In genomic region chr7:90391488-90391887, GRCh38 we compare ENCODE assay signal across 21 cellular contexts. TPM values are rescaled to one million over a fixed set of nuclear protein-coding genes. Genes with fewer than 3 reads are reported as not detected.
DNase-seq lines count a peak whose midpoint lies in the region; ATAC-seq, FAIRE-seq and TF ChIP-seq lines count a peak whose summit lies in the region.
"Had no signal": no experiment of that assay in that cellular context is flagged by ENCODE, and none has a peak within 500 bp of the region (broad histone marks: within the 10 kb centered on the region; RNA-seq: fewer than 3 reads in every experiment).

No MANE protein-coding gene starts in this region.

- DNase-seq in NCI-H82 (lab: John Stamatoyannopoulos, UW) (peak; percentile 23), NCI-H82 treated with DMSO at 0.1 percent for 48 hours (lab: John Stamatoyannopoulos, UW; ENCODE audit: unreplicated experiment) (no peak), endothelial cell of umbilical vein (ENCODE audit: low read depth, low spot score) (peak; percentile 64), NCI-H1105 (lab: John Stamatoyannopoulos, UW) (no peak), natural killer cell (no peak)
- no peak for DNase-seq in stimulated activated naive B cell treated with anti-CD40 and anti-IgM and Interleukin-4, amounts not matched to agents 10 μg/mL and 1 μg/mL and 100 μg/mL, for 72 hours
- no peak for DNase-seq in activated T-cell treated with anti-CD3 and anti-CD28 coated beads, Interleukin-2, amount 50 U/mL, for 72 hours
- DNase-seq: Caco-2; CD4-positive, CD25-positive, alpha-beta regulatory T cell; CD8-positive, alpha-beta T cell; DMS153; DND-41; GM23248; H7; HCEC 1CT had no signal

- no peaks in the 10 kb centered on the region for H3K9me1 ChIP-seq in endothelial cell of umbilical vein (replicated peaks; ENCODE audit: control insufficient read depth, extremely low read depth, insufficient read depth, low read length)

- peak overlapping the region; percentile 56 for H3K4me2 ChIP-seq in endothelial cell of umbilical vein (ENCODE audit: insufficient read depth, low read length)
- H3K4me2 ChIP-seq: BLaER1 had no signal

- no peaks in the 10 kb centered on the region for H3K9me3 ChIP-seq in endothelial cell of umbilical vein (replicated peaks; ENCODE audit: control insufficient read depth, insufficient read depth, low read length)
- H3K9me3 ChIP-seq: BLaER1, Caco-2 had no signal

- H3K9me3 Mint-ChIP-seq in stimulated activated naive B cell treated with anti-CD40 and anti-IgM and Interleukin-4, amounts not matched to agents 10 μg/mL and 1 μg/mL and 100 μg/mL, for 72 hours = peaks cover 9 to 13% of the 10 kb centered on the region in 2 donors
- peaks cover 0 to 6% of the 10 kb centered on the region in 2 donors for H3K9me3 Mint-ChIP-seq in natural killer cell
- H3K9me3 Mint-ChIP-seq in activated T-cell treated with anti-CD3 and anti-CD28 coated beads, Interleukin-2, amount 50 U/mL, for 72 hours = peaks cover 5 to 9% of the 10 kb centered on the region in 2 donors

- ATAC-seq in stimulated activated naive B cell treated with anti-CD40 and anti-IgM and Interleukin-4, amounts not matched to agents 10 μg/mL and 1 μg/mL and 100 μg/mL, for 72 hours (replicated peaks) = no peak
- no peak for ATAC-seq in natural killer cell
- ATAC-seq in activated T-cell treated with anti-CD3 and anti-CD28 coated beads, Interleukin-2, amount 50 U/mL, for 72 hours (replicated peaks in 1 of 2) = no peak
- ATAC-seq: CD8-positive, alpha-beta T cell had no signal

- FAIRE-seq in endothelial cell of umbilical vein (lab: Jason Lieb, UNC) = peak; percentile 55
- FAIRE-seq: G401.6, H1 had no signal

- peaks cover 17% of the 10 kb centered on the region for H3K4me1 ChIP-seq in endothelial cell of umbilical vein (ENCODE audit: control insufficient read depth, extremely low read depth, insufficient read depth, low read length)
- H3K4me1 ChIP-seq: BLaER1, Caco-2 had no signal

- H3K4me3 Mint-ChIP-seq in stimulated activated naive B cell treated with anti-CD40 and anti-IgM and Interleukin-4, amounts not matched to agents 10 μg/mL and 1 μg/mL and 100 μg/mL, for 72 hours = no peak overlapping the region
- no peak overlapping the region for H3K4me3 Mint-ChIP-seq in natural killer cell
- H3K4me3 Mint-ChIP-seq in activated T-cell treated with anti-CD3 and anti-CD28 coated beads, Interleukin-2, amount 50 U/mL, for 72 hours = no peak overlapping the region
- H3K4me3 Mint-ChIP-seq: B cell; CD4-positive, CD25-positive, alpha-beta regulatory T cell; CD8-positive, alpha-beta T cell had no signal

- no peaks in the 10 kb centered on the region for H3K4me1 Mint-ChIP-seq in stimulated activated naive B cell treated with anti-CD40 and anti-IgM and Interleukin-4, amounts not matched to agents 10 μg/mL and 1 μg/mL and 100 μg/mL, for 72 hours
- no peaks in the 10 kb centered on the region for H3K4me1 Mint-ChIP-seq in natural killer cell
- no peaks in the 10 kb centered on the region for H3K4me1 Mint-ChIP-seq in activated T-cell treated with anti-CD3 and anti-CD28 coated beads, Interleukin-2, amount 50 U/mL, for 72 hours (ENCODE audit: low read depth)
- H3K4me1 Mint-ChIP-seq: B cell; CD4-positive, CD25-positive, alpha-beta regulatory T cell had no signal

- no peak for TF ChIP-seq CTCF in endothelial cell of umbilical vein (IDR thresholded peaks at IDR 0.05; ENCODE audit: extremely low read depth in 1 of 2, insufficient read depth in 1 of 2, low read depth in 1 of 2, low read length in 2 of 2)
- TF ChIP-seq CTCF in natural killer cell (IDR thresholded peaks at IDR 0.05) = no peak

- no peaks in the 10 kb centered on the region for H3K27me3 ChIP-seq in endothelial cell of umbilical vein (ENCODE audit: control insufficient read depth in 2 of 2, insufficient read depth in 2 of 2, low read length in 2 of 2)
- H3K27me3 ChIP-seq: BLaER1 had no signal

- no peak overlapping the region for H3K4me3 ChIP-seq in endothelial cell of umbilical vein (replicated peaks in 1 of 3; ENCODE audit: insufficient read depth in 1 of 3, low read depth in 1 of 3, low read length in 3 of 3)
- H3K4me3 ChIP-seq: BLaER1, GM23248 had no signal

- H3K36me3 ChIP-seq in endothelial cell of umbilical vein (ENCODE audit: control insufficient read depth in 2 of 2, extremely low read depth in 1 of 2, insufficient read depth in 2 of 2, low read length in 2 of 2) = no peaks in the 10 kb centered on the region

- no peaks in the 10 kb centered on the region for H4K20me1 ChIP-seq in endothelial cell of umbilical vein (replicated peaks; ENCODE audit: control insufficient read depth, extremely low read depth, insufficient read depth, low read length)
- H4K20me1 ChIP-seq: BLaER1 had no signal

- CTCF ChIA-PET in endothelial cell of umbilical vein (lab: Charles Lee) = interaction anchor here (1.8 kb wide), 1 partner anchor 8 kb away, joined by 5 read pairs; no protein-coding TSS in a partner anchor

- H2AFZ ChIP-seq in endothelial cell of umbilical vein (ENCODE audit: low read depth, low read length) = no peak overlapping the region
- H2AFZ ChIP-seq: GM23248 had no signal

- TF ChIP-seq POLR2A in endothelial cell of umbilical vein (IDR thresholded peaks at IDR 0.05; ENCODE audit: low read depth, low read length) = no peak

- H3K79me2 ChIP-seq in endothelial cell of umbilical vein (ENCODE audit: control insufficient read depth, insufficient read depth, low read length) = no peaks in the 10 kb centered on the region

- H3K27me3 Mint-ChIP-seq in stimulated activated naive B cell treated with anti-CD40 and anti-IgM and Interleukin-4, amounts not matched to agents 10 μg/mL and 1 μg/mL and 100 μg/mL, for 72 hours = no peaks in the 10 kb centered on the region
- no peaks in the 10 kb centered on the region for H3K27me3 Mint-ChIP-seq in natural killer cell (ENCODE audit: low read depth in 2 of 2)
- no peaks in the 10 kb centered on the region for H3K27me3 Mint-ChIP-seq in activated T-cell treated with anti-CD3 and anti-CD28 coated beads, Interleukin-2, amount 50 U/mL, for 72 hours (ENCODE audit: low read depth)
- H3K27me3 Mint-ChIP-seq: B cell; CD4-positive, CD25-positive, alpha-beta regulatory T cell had no signal

- intact Hi-C loops in endothelial cell of umbilical vein (cut with micrococcal nuclease) (no loop called here), natural killer cell (cut with micrococcal nuclease) (no loop called here)

- no TSS peak for BruUV-seq in endothelial cell of umbilical vein (replicated peaks; lab: Mats Ljungman, UMichigan)

- H3K9ac ChIP-seq in endothelial cell of umbilical vein (replicated peaks; ENCODE audit: extremely low read depth, insufficient read depth, low read length) = no peak overlapping the region
- H3K9ac ChIP-seq: BLaER1, GM23248 had no signal

- peaks cover 15 to 40% of the 10 kb centered on the region in 2 donors for H3K36me3 Mint-ChIP-seq in stimulated activated naive B cell treated with anti-CD40 and anti-IgM and Interleukin-4, amounts not matched to agents 10 μg/mL and 1 μg/mL and 100 μg/mL, for 72 hours
- peaks cover 8% of the 10 kb centered on the region for H3K36me3 Mint-ChIP-seq in natural killer cell
- peaks cover 10 to 14% of the 10 kb centered on the region in 2 donors for H3K36me3 Mint-ChIP-seq in activated T-cell treated with anti-CD3 and anti-CD28 coated beads, Interleukin-2, amount 50 U/mL, for 72 hours (ENCODE audit: insufficient read depth in 2 of 2)

- no peak overlapping the region for H3K27ac ChIP-seq in endothelial cell of umbilical vein (ENCODE audit: insufficient read depth, low read depth, low read length)
- H3K27ac ChIP-seq: 22Rv1, BLaER1, C4-2B, GM23248 had no signal

- H3K27ac Mint-ChIP-seq in stimulated activated naive B cell treated with anti-CD40 and anti-IgM and Interleukin-4, amounts not matched to agents 10 μg/mL and 1 μg/mL and 100 μg/mL, for 72 hours = peak overlapping the region; percentile 34
- no peak overlapping the region for H3K27ac Mint-ChIP-seq in natural killer cell
- no peak overlapping the region for H3K27ac Mint-ChIP-seq in activated T-cell treated with anti-CD3 and anti-CD28 coated beads, Interleukin-2, amount 50 U/mL, for 72 hours
- H3K27ac Mint-ChIP-seq: B cell; CD4-positive, CD25-positive, alpha-beta regulatory T cell; CD8-positive, alpha-beta T cell had no signal

- dilution Hi-C loops in endothelial cell of umbilical vein (cut with MboI; ENCODE audit: extremely low pct_ligation_motif_present, low sequenced_read_pairs) = no loop called here

- POLR2A ChIA-PET in endothelial cell of umbilical vein (lab: Charles Lee) = no interaction called here

TF ChIP-seq in endothelial cell of umbilical vein, 7 proteins besides CTCF, POLR2A, EP300 and RAD21:
- TF ChIP-seq GATA2 (IDR thresholded peaks at IDR 0.05; ENCODE audit: insufficient read depth, insufficient read length, low read depth, low read length) (peak; percentile 92), FOS (IDR thresholded peaks at IDR 0.05; ENCODE audit: borderline replicate concordance, insufficient read depth, low read length) (peak; percentile 47), EZH2 (IDR thresholded peaks at IDR 0.05; ENCODE audit: borderline replicate concordance, low read depth, low read length, severe bottlenecking) (no peak)

RNA-seq across cellular contexts. Expression of gene CLDN12, which starts 11.8 kb away (rescaled TPM):
- 6.1 and 8.1 TPM in 2 replicates for total RNA-seq in endothelial cell of umbilical vein
- 19.7 and 22.7 TPM in 2 replicates for polyA plus RNA-seq in endothelial cell of umbilical vein
- polyA plus RNA-seq in endothelial cell of umbilical vein (2011; cell fraction: cytosol; rRNA removed) = 9.2 and 10.6 TPM in 2 replicates
- 10.1 and 12.1 TPM in 2 replicates for polyA plus RNA-seq in endothelial cell of umbilical vein (2011; cell fraction: nucleus; rRNA removed)
- 7.2 and 8.4 TPM in 2 replicates for polyA plus RNA-seq in endothelial cell of umbilical vein (2012)
- polyA minus RNA-seq in endothelial cell of umbilical vein = 47.3 and 57.4 TPM in 2 replicates
- polyA minus RNA-seq in endothelial cell of umbilical vein (2011; cell fraction: cytosol; rRNA and poly(A)+ RNA removed) = 26.8 TPM
- polyA minus RNA-seq in endothelial cell of umbilical vein (2011; cell fraction: nucleus; rRNA and poly(A)+ RNA removed) = 11.2 and 14.6 TPM in 2 replicates
- under 1 TPM; 0.68 to 0.86 (median 0.71) TPM for total RNA-seq in natural killer cell
- 10 to 100 TPM in 1 of 2 donors, 1 to 10 TPM in 1; 5.5 to 11.2 TPM for total RNA-seq in activated T-cell treated with anti-CD3 and anti-CD28 coated beads, Interleukin-2, amount 50 U/mL, for 72 hours

RNA-seq across cellular contexts. Expression of gene GTPBP10, which starts 45.0 kb away (rescaled TPM):
- 14.6 and 16.7 TPM in 2 replicates for total RNA-seq in endothelial cell of umbilical vein
- polyA plus RNA-seq in endothelial cell of umbilical vein = 2.3 and 3.5 TPM in 2 replicates
- polyA plus RNA-seq in endothelial cell of umbilical vein (2011; cell fraction: cytosol; rRNA removed) = 8.6 and 9.6 TPM in 2 replicates
- polyA plus RNA-seq in endothelial cell of umbilical vein (2011; cell fraction: nucleus; rRNA removed) = 7.6 and 12.7 TPM in 2 replicates
- 12.3 and 17.0 TPM in 2 replicates for polyA plus RNA-seq in endothelial cell of umbilical vein (2012)
- 0.83 and 3.9 TPM in 2 replicates for polyA minus RNA-seq in endothelial cell of umbilical vein
- polyA minus RNA-seq in endothelial cell of umbilical vein (2011; cell fraction: cytosol; rRNA and poly(A)+ RNA removed) = 5.5 TPM
- 3.5 and 4.8 TPM in 2 replicates for polyA minus RNA-seq in endothelial cell of umbilical vein (2011; cell fraction: nucleus; rRNA and poly(A)+ RNA removed)
- total RNA-seq in natural killer cell = 10 to 100 TPM; 15.2 to 19.6 (median 19.2) TPM
- 10 to 100 TPM; 47.6 to 71.1 TPM for total RNA-seq in activated T-cell treated with anti-CD3 and anti-CD28 coated beads, Interleukin-2, amount 50 U/mL, for 72 hours

Comparison
In these comparisons a context has a peak if more than half of its experiments do, and no peak if none do; other contexts are left out.
1. DNase-seq: peak in NCI-H82 (single experiment) and endothelial cell of umbilical vein (single experiment); none in NCI-H82 treated with DMSO at 0.1 percent for 48 hours (single experiment), stimulated activated naive B cell treated with anti-CD40 and anti-IgM and Interleukin-4, amounts not matched to agents 10 μg/mL and 1 μg/mL and 100 μg/mL, for 72 hours (single experiment), NCI-H1105 (single experiment), natural killer cell (single experiment) and activated T-cell treated with anti-CD3 and anti-CD28 coated beads, Interleukin-2, amount 50 U/mL, for 72 hours (0 of 2).